18 cellular contexts compared by ENCODE assay signal in genomic region chr14:91281346-91281745, GRCh38. TPM values are rescaled to one million over a fixed set of nuclear protein-coding genes. Genes with fewer than 3 reads are reported as not detected.
DNase-seq lines count a peak whose midpoint lies in the region; ATAC-seq and TF ChIP-seq lines count a peak whose summit lies in the region.
"Had no signal": no experiment of that assay in that cellular context is flagged by ENCODE, and none has a peak within 500 bp of the region (broad histone marks: within the 10 kb centered on the region; RNA-seq: fewer than 3 reads in every experiment).

No MANE protein-coding gene starts in this region.

- H3K9me3 ChIP-seq in mucosa of descending colon (no peaks in the 10 kb centered on the region), suprapubic skin (no peaks in the 10 kb centered on the region)

- no peak overlapping the region for H3K27ac ChIP-seq in suprapubic skin

- WGBS in suprapubic skin: 78% methylated on average over 5 of the region's 9 CpGs

- H3K9me3 Mint-ChIP-seq in T-helper 2 cell treated with Interferon-gamma antibody and Interleukin-4, amounts not matched to agents 5 μg/mL and 100 μg/mL, for 36 hours: no peaks in the 10 kb centered on the region
- no peaks in the 10 kb centered on the region for H3K9me3 Mint-ChIP-seq in activated naive CD8-positive, alpha-beta T cell treated with anti-CD3 and anti-CD28 coated beads for 36 hours
- H3K9me3 Mint-ChIP-seq: activated T-helper 2 cell treated with anti-CD3 and anti-CD28 coated beads, Interferon-gamma antibody, Interleukin-2, Interleukin-4, amounts not matched to agents 10 μg/mL and 5 μg/mL and 100 μg/mL, durations not matched to agents 14 hours and 24 hours and 36 hours; naive thymus-derived CD8-positive, alpha-beta T cell had no signal

- ATAC-seq in mucosa of descending colon: no peak
- ATAC-seq: naive thymus-derived CD8-positive, alpha-beta T cell had no signal

- no peaks in the 10 kb centered on the region for H3K27me3 Mint-ChIP-seq in T-helper 2 cell treated with Interferon-gamma antibody and Interleukin-4, amounts not matched to agents 5 μg/mL and 100 μg/mL, for 36 hours (ENCODE audit: low read depth)
- H3K27me3 Mint-ChIP-seq in activated naive CD8-positive, alpha-beta T cell treated with anti-CD3 and anti-CD28 coated beads for 36 hours: no peaks in the 10 kb centered on the region
- H3K27me3 Mint-ChIP-seq: brain; naive thymus-derived CD8-positive, alpha-beta T cell had no signal

- H3K4me3 Mint-ChIP-seq in T-helper 2 cell treated with Interferon-gamma antibody and Interleukin-4, amounts not matched to agents 5 μg/mL and 100 μg/mL, for 36 hours: no peak overlapping the region
- H3K4me3 Mint-ChIP-seq in activated naive CD8-positive, alpha-beta T cell treated with anti-CD3 and anti-CD28 coated beads for 36 hours: no peak overlapping the region
- H3K4me3 Mint-ChIP-seq: brain had no signal

- TF ChIP-seq POLR2A in suprapubic skin (IDR thresholded peaks at IDR 0.05): no peak

- TF ChIP-seq CTCF in mucosa of descending colon (IDR thresholded peaks at IDR 0.05) (no peak), suprapubic skin (IDR thresholded peaks at IDR 0.05) (no peak)

- peaks cover 76% of the 10 kb centered on the region for H3K36me3 Mint-ChIP-seq in T-helper 2 cell treated with Interferon-gamma antibody and Interleukin-4, amounts not matched to agents 5 μg/mL and 100 μg/mL, for 36 hours (ENCODE audit: low read depth)
- peaks cover 41% of the 10 kb centered on the region for H3K36me3 Mint-ChIP-seq in activated naive CD8-positive, alpha-beta T cell treated with anti-CD3 and anti-CD28 coated beads for 36 hours

- H3K4me1 Mint-ChIP-seq in T-helper 2 cell treated with Interferon-gamma antibody and Interleukin-4, amounts not matched to agents 5 μg/mL and 100 μg/mL, for 36 hours (ENCODE audit: low read depth): peaks cover 12% of the 10 kb centered on the region
- peaks cover 3% of the 10 kb centered on the region for H3K4me1 Mint-ChIP-seq in activated naive CD8-positive, alpha-beta T cell treated with anti-CD3 and anti-CD28 coated beads for 36 hours

- intact Hi-C loops in mucosa of descending colon (cut with DNase I, micrococcal nuclease): loop anchor here in 1 of 2 donors (10.0 kb wide), 1 partner anchor 377 kb away; no protein-coding TSS in a partner anchor

- no peak overlapping the region for H3K4me3 ChIP-seq in mucosa of descending colon
- no peak overlapping the region for H3K4me3 ChIP-seq in suprapubic skin

- H3K36me3 ChIP-seq in mucosa of descending colon (ENCODE audit: low read depth): peaks cover 4% of the 10 kb centered on the region
- H3K36me3 ChIP-seq in suprapubic skin: peaks cover 21% of the 10 kb centered on the region

- H3K4me1 ChIP-seq in mucosa of descending colon (ENCODE audit: low read depth) (no peaks in the 10 kb centered on the region), suprapubic skin (no peaks in the 10 kb centered on the region)

- no peak for DNase-seq in T-helper 2 cell treated with Interferon-gamma antibody and Interleukin-4, amounts not matched to agents 5 μg/mL and 100 μg/mL, for 36 hours (ENCODE audit: low spot score)
- DNase-seq in T-helper 2 cell (no peak), HS-5 (ENCODE audit: low read depth) (peak; percentile 1), kidney tubule cell (ENCODE audit: low spot score) (peak; percentile 64), kidney glomerular epithelial cell (lab: John Stamatoyannopoulos, UW) (no peak), mucosa of descending colon (no peak), suprapubic skin (ENCODE audit: low spot score in 2 of 2) (no peak)
- no peak for DNase-seq in activated naive CD8-positive, alpha-beta T cell treated with anti-CD3 and anti-CD28 coated beads for 36 hours
- DNase-seq: activated CD4-positive, alpha-beta T cell treated with anti-CD3 and anti-CD28 coated beads for 48 hours; GDM1; Karpas-422; naive thymus-derived CD8-positive, alpha-beta T cell; NCI-H1436; NCI-H69; retina; RPMI8226 had no signal

- H3K27ac Mint-ChIP-seq in T-helper 2 cell treated with Interferon-gamma antibody and Interleukin-4, amounts not matched to agents 5 μg/mL and 100 μg/mL, for 36 hours: peak overlapping the region; percentile 36
- peak overlapping the region; percentile 51 for H3K27ac Mint-ChIP-seq in activated naive CD8-positive, alpha-beta T cell treated with anti-CD3 and anti-CD28 coated beads for 36 hours
- H3K27ac Mint-ChIP-seq: activated T-helper 2 cell treated with anti-CD3 and anti-CD28 coated beads, Interferon-gamma antibody, Interleukin-2, Interleukin-4, amounts not matched to agents 10 μg/mL and 5 μg/mL and 100 μg/mL, durations not matched to agents 14 hours and 24 hours and 36 hours; brain had no signal

- no peaks in the 10 kb centered on the region for H3K27me3 ChIP-seq in suprapubic skin

- no peak for TF ChIP-seq EP300 in suprapubic skin (IDR thresholded peaks at IDR 0.05)

RNA-seq across cellular contexts. Expression of gene GPR68, which starts 36.8 kb away (rescaled TPM):
- total RNA-seq in activated naive CD8-positive, alpha-beta T cell treated with anti-CD3 and anti-CD28 coated beads for 36 hours: 10 to 100 TPM; 14.0 to 14.4 TPM
- total RNA-seq in mucosa of descending colon (1 to 10 TPM; 1.4 to 2.4 (median 2.3) TPM), suprapubic skin (1 to 10 TPM in 3 of 4 donors, under 1 TPM in 1; 0.95 to 4.3 (median 1.6) TPM)

Comparison
In these comparisons a context has a peak if more than half of its experiments do, and no peak if none do; other contexts are left out.
1. DNase-seq: peak in HS-5 (single experiment) and kidney tubule cell (single experiment); none in T-helper 2 cell treated with Interferon-gamma antibody and Interleukin-4, amounts not matched to agents 5 μg/mL and 100 μg/mL, for 36 hours (single experiment), T-helper 2 cell (0 of 5), activated naive CD8-positive, alpha-beta T cell treated with anti-CD3 and anti-CD28 coated beads for 36 hours (single experiment), kidney glomerular epithelial cell (single experiment), mucosa of descending colon (0 of 3) and suprapubic skin (0 of 2).